In the genomic region with DNA sequence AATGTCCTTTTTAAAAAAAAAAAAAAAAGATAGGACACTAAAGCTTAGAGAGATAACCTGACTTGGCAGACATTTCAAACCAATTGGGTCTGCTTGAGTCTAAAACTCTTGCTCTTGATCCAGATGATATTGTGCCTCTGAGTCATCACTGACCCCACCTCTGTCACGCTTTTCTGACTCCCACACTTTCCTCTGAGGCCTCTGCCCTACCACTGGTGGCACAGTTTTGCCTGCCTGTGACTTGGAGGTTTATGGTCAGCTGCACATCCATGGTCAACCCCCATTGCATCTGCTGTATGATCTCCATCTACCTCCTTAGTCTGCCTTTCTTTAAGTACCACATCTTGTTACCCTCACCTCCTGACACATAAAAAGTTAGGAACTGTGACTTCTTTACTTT, we compare ENCODE assay signal across 1 cellular context.
TF ChIP-seq lines count a peak whose summit lies in the region.

No MANE protein-coding gene starts in this region.

TF ChIP-seq in IMR-90, 13 proteins besides CTCF, POLR2A, EP300 and RAD21 (continued from another document):
- TF ChIP-seq, protein P1, sequence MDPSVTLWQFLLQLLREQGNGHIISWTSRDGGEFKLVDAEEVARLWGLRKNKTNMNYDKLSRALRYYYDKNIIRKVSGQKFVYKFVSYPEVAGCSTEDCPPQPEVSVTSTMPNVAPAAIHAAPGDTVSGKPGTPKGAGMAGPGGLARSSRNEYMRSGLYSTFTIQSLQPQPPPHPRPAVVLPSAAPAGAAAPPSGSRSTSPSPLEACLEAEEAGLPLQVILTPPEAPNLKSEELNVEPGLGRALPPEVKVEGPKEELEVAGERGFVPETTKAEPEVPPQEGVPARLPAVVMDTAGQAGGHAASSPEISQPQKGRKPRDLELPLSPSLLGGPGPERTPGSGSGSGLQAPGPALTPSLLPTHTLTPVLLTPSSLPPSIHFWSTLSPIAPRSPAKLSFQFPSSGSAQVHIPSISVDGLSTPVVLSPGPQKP (IDR thresholded peaks at IDR 0.05; ENCODE audit: borderline replicate concordance, low read depth, low read length), result no peak
- TF ChIP-seq MAZ (IDR thresholded peaks at IDR 0.05; ENCODE audit: borderline replicate concordance, low read depth, low read length) (no peak), CHD1 (IDR thresholded peaks at IDR 0.05; ENCODE audit: low read depth, low read length) (no peak), SMC3 (IDR thresholded peaks at IDR 0.05; ENCODE audit: low read depth, low read length) (no peak)
